21 cellular contexts compared by ENCODE assay signal in the genomic region with DNA sequence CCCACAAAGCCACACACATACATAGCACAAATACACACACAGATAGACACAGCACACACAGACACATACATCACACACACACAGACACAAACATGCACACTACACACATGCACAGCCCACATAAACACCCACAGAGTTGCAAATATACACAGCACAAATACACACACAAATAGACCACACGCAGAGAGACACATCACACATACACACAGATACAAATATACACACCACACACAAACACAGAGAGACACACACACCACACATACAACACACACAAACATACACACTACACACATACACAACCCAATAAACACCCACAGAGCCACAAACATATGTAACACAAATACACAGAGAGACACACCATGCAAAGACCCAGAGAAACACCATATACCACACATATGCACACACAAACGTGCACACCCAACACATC.
DNase-seq lines count a peak whose midpoint lies in the region; ATAC-seq and TF ChIP-seq lines count a peak whose summit lies in the region.
"Had no signal": no experiment of that assay in that cellular context is flagged by ENCODE, and none has a peak within 500 bp of the region (broad histone marks: within the 10 kb centered on the region; RNA-seq: fewer than 3 reads in every experiment).

No MANE protein-coding gene starts in this region.

- POLR2A ChIA-PET in naive thymus-derived CD4-positive, alpha-beta T cell (lab: Charles Lee) = no interaction called here

- H3K9me3 ChIP-seq in left ventricle myocardium inferior (replicated peaks) = no peaks in the 10 kb centered on the region
- no peaks in the 10 kb centered on the region for H3K9me3 ChIP-seq in naive thymus-derived CD4-positive, alpha-beta T cell (ENCODE audit: control insufficient read depth in 2 of 3, low read length in 3 of 3)
- no peaks in the 10 kb centered on the region for H3K9me3 ChIP-seq in transverse colon
- H3K9me3 ChIP-seq: Caco-2, left lung, SK-N-SH, testis, uterus had no signal

- in situ Hi-C loops in transverse colon (cut with MboI; ENCODE audit: low pct_ligation_motif_present in 1 of 4, low pct_unique_long_range_greater_than_20kb in 1 of 4, low sequenced_read_pairs in 3 of 4) = no loop called here

- H3K4me3 ChIP-seq in left ventricle myocardium inferior = no peak overlapping the region
- no peak overlapping the region for H3K4me3 ChIP-seq in naive thymus-derived CD4-positive, alpha-beta T cell (ENCODE audit: low read length)
- H3K4me3 ChIP-seq in transverse colon = no peak overlapping the region
- H3K4me3 ChIP-seq: left lung, testis, uterus had no signal

- H3K4me1 ChIP-seq in left ventricle myocardium inferior (peaks cover 27% of the 10 kb centered on the region), transverse colon (peaks cover 5 to 26% (median 12%) of the 10 kb centered on the region in 4 donors)
- no peaks in the 10 kb centered on the region for H3K4me1 ChIP-seq in naive thymus-derived CD4-positive, alpha-beta T cell (ENCODE audit: control insufficient read depth in 2 of 2, insufficient read depth in 2 of 2, low read length in 2 of 2)
- H3K4me1 ChIP-seq: Caco-2, testis, uterus had no signal

- H3K9me3 Mint-ChIP-seq in naive thymus-derived CD4-positive, alpha-beta T cell = peaks cover 0 to 8% (median 0%) of the 10 kb centered on the region in 11 donors
- H3K9me3 Mint-ChIP-seq: activated B cell treated with CpG ODN at 0.5 μM for 24 hours; activated CD4-positive, alpha-beta T cell treated with anti-CD3 and anti-CD28 coated beads, Interleukin-2, amount 10 ng/mL, durations not matched to agents 7 days and 5 days; activated T-cell treated with anti-CD3 and anti-CD28 coated beads, Interleukin-2, amount 50 U/mL, for 24 hours; T-helper 1 cell treated with Interleukin-12 subunit alpha and Interleukin-12 subunit beta and Interleukin-4 antibody, amounts not matched to agents 30 μg/mL and 1 μg/mL, for 36 hours had no signal

- no peaks in the 10 kb centered on the region for H3K36me3 ChIP-seq in left ventricle myocardium inferior
- no peaks in the 10 kb centered on the region for H3K36me3 ChIP-seq in naive thymus-derived CD4-positive, alpha-beta T cell (ENCODE audit: control insufficient read depth in 2 of 3, insufficient read depth in 3 of 3, low read length in 3 of 3)
- no peaks in the 10 kb centered on the region for H3K36me3 ChIP-seq in transverse colon
- H3K36me3 ChIP-seq: left lung, uterus had no signal

- peak overlapping the region in 2 of 9 donors; percentile 42 to 74 for H3K27ac Mint-ChIP-seq in naive thymus-derived CD4-positive, alpha-beta T cell
- H3K27ac Mint-ChIP-seq: activated B cell treated with CpG ODN at 0.5 μM for 24 hours; activated CD4-positive, alpha-beta T cell treated with anti-CD3 and anti-CD28 coated beads, Interleukin-2, amount 10 ng/mL, durations not matched to agents 7 days and 5 days; activated T-cell treated with anti-CD3 and anti-CD28 coated beads, Interleukin-2, amount 50 U/mL, for 24 hours; T-helper 1 cell treated with Interleukin-12 subunit alpha and Interleukin-12 subunit beta and Interleukin-4 antibody, amounts not matched to agents 30 μg/mL and 1 μg/mL, for 36 hours had no signal

- CTCF ChIA-PET in naive thymus-derived CD4-positive, alpha-beta T cell (lab: Charles Lee) = no interaction called here

- TF ChIP-seq CTCF in left ventricle myocardium inferior (IDR thresholded peaks at IDR 0.05; ENCODE audit: borderline replicate concordance) (no peak), transverse colon (IDR thresholded peaks at IDR 0.05) (no peak)

- no peaks in the 10 kb centered on the region for H3K27me3 ChIP-seq in left ventricle myocardium inferior (ENCODE audit: low read depth)
- no peaks in the 10 kb centered on the region for H3K27me3 ChIP-seq in naive thymus-derived CD4-positive, alpha-beta T cell (ENCODE audit: control insufficient read depth in 2 of 2, insufficient read depth in 2 of 2, low read length in 2 of 2)
- no peaks in the 10 kb centered on the region for H3K27me3 ChIP-seq in transverse colon
- H3K27me3 ChIP-seq: left lung, testis, uterus had no signal

- H3K27ac ChIP-seq in left ventricle myocardium inferior (replicated peaks) (peak overlapping the region; percentile 54), cingulate gyrus (ENCODE audit: low read depth, low read length) (peak overlapping the region; percentile 49), transverse colon (peak overlapping the region in 3 of 4 donors; percentile 66 to 77 (median 69))
- H3K27ac ChIP-seq in naive thymus-derived CD4-positive, alpha-beta T cell (ENCODE audit: low read depth, low read length) = no peak overlapping the region
- H3K27ac ChIP-seq: testis, uterus had no signal

- DNase-seq in left ventricle myocardium inferior (no peak), cardiac septum (ENCODE audit: low spot score) (no peak), transverse colon (no peak), left colon (no peak), nucleus accumbens (lab: John Stamatoyannopoulos, UW) (no peak)
- DNase-seq in naive thymus-derived CD4-positive, alpha-beta T cell = no peak
- no peak for DNase-seq in NK-92 treated with Interleukin-12 subunit alpha and Interleukin-12 subunit beta, amount 100 ng/mL, for 24 hours (lab: John Stamatoyannopoulos, UW)
- DNase-seq: 8988T; activated B cell treated with CpG ODN at 0.5 μM for 24 hours; activated CD4-positive, alpha-beta T cell treated with anti-CD3 and anti-CD28 coated beads, Interleukin-2, amount 10 ng/mL, durations not matched to agents 7 days and 5 days; activated gamma-delta T cell treated with Interleukin-2 at 50 U/mL for 16 hours; activated T-cell treated with anti-CD3 and anti-CD28 coated beads, Interleukin-2, amount 50 U/mL, for 24 hours; Caco-2; MM.1S; SK-N-SH; stimulated activated naive CD4-positive, alpha-beta T cell; testis; uterus had no signal

- TF ChIP-seq POLR2A in transverse colon (IDR thresholded peaks at IDR 0.05) = no peak

- no peak for TF ChIP-seq EP300 in transverse colon (IDR thresholded peaks at IDR 0.05; ENCODE audit: low read depth)

- H3K4me1 Mint-ChIP-seq in naive thymus-derived CD4-positive, alpha-beta T cell = peaks cover 6 to 23% (median 13%) of the 10 kb centered on the region in 7 donors

- H3K36me3 Mint-ChIP-seq in naive thymus-derived CD4-positive, alpha-beta T cell = peaks cover 0 to 4% (median 0%) of the 10 kb centered on the region in 5 donors

- peak overlapping the region in 2 of 10 donors; percentile 14 to 28 for H3K4me3 Mint-ChIP-seq in naive thymus-derived CD4-positive, alpha-beta T cell
- H3K4me3 Mint-ChIP-seq: activated B cell treated with CpG ODN at 0.5 μM for 24 hours; activated CD4-positive, alpha-beta T cell treated with anti-CD3 and anti-CD28 coated beads, Interleukin-2, amount 10 ng/mL, durations not matched to agents 7 days and 5 days; activated T-cell treated with anti-CD3 and anti-CD28 coated beads, Interleukin-2, amount 50 U/mL, for 24 hours; T-helper 1 cell treated with Interleukin-12 subunit alpha and Interleukin-12 subunit beta and Interleukin-4 antibody, amounts not matched to agents 30 μg/mL and 1 μg/mL, for 36 hours had no signal

- intact Hi-C loops in left ventricle myocardium inferior (cut with micrococcal nuclease) = no loop called here
- intact Hi-C loops in cardiac septum (cut with DNase I) = loop anchor here (5.0 kb wide), 1 partner anchor 56 kb away; no protein-coding TSS in a partner anchor
- intact Hi-C loops in naive thymus-derived CD4-positive, alpha-beta T cell (cut with micrococcal nuclease) = no loop called here
- intact Hi-C loops in transverse colon (cut with DNase I; ENCODE audit: low total_unique reads) = no loop called here
- intact Hi-C loops in left colon (cut with DNase I, micrococcal nuclease) = no loop called here

- peaks cover 0 to 10% (median 0%) of the 10 kb centered on the region in 5 donors for H3K27me3 Mint-ChIP-seq in naive thymus-derived CD4-positive, alpha-beta T cell

- WGBS in transverse colon (ENCODE audit: low coverage in 1 of 2), 2 donors = 82 to 92% methylated on average over 2 of the region's 2 CpGs

- ATAC-seq in naive thymus-derived CD4-positive, alpha-beta T cell = peak; percentile 16
- no peak for ATAC-seq in left colon
